Comparison of ENCODE assay signal across 8 cellular contexts in genomic region chr11:62705880-62706831, GRCh38. TPM values are rescaled to one million over a fixed set of nuclear protein-coding genes. Genes with fewer than 3 reads are reported as not detected.
DNase-seq lines count a peak whose midpoint lies in the region; ATAC-seq and TF ChIP-seq lines count a peak whose summit lies in the region.

No MANE protein-coding gene starts in this region.

- no peaks in the 10 kb centered on the region for H3K9me3 Mint-ChIP-seq in IgD-negative memory B cell

- peak; percentile 97 for DNase-seq in COLO668 (lab: John Stamatoyannopoulos, UW; ENCODE audit: unreplicated experiment)
- peak; percentile 92 for DNase-seq in activated T-cell treated with anti-CD3 and anti-CD28 coated beads for 24 hours (ENCODE audit: low read depth)
- DNase-seq in epidermal melanocyte (ENCODE audit: insufficient read length, low spot score): peak; percentile 79
- peak; percentile 90 to 92 for DNase-seq in stimulated activated CD8-positive, alpha-beta memory T cell treated with anti-CD3 and anti-CD28 coated beads, Interleukin-15, amount 100 ng/mL, for 48 hours (ENCODE audit: low read depth in 2 of 2)

- H3K79me2 ChIP-seq in OCI-LY3 (ENCODE audit: low read length): peaks cover 10% of the 10 kb centered on the region

- no peaks in the 10 kb centered on the region for H3K27me3 Mint-ChIP-seq in IgD-negative memory B cell

- H3K9ac ChIP-seq in OCI-LY3 (ENCODE audit: low read length): peak overlapping the region; percentile 76

- H3K4me1 ChIP-seq in OCI-LY3 (ENCODE audit: low read length): peaks cover 38% of the 10 kb centered on the region
- peaks cover 78% of the 10 kb centered on the region for H3K4me1 ChIP-seq in mononuclear cell (ENCODE audit: insufficient read depth, low read length)

- H4K20me1 ChIP-seq in OCI-LY3 (ENCODE audit: insufficient read depth, low read length): no peaks in the 10 kb centered on the region

- H3K27me3 ChIP-seq in OCI-LY3 (ENCODE audit: low read depth, low read length): no peaks in the 10 kb centered on the region
- H3K27me3 ChIP-seq in mononuclear cell (ENCODE audit: insufficient read depth, low read length): no peaks in the 10 kb centered on the region

- peaks cover 28 to 34% (median 29%) of the 10 kb centered on the region in 3 donors for H3K4me1 Mint-ChIP-seq in IgD-negative memory B cell

- 0 out of 2 replicates have a peak overlapping the region, but pooled peaks have one; percentile 17 for H2AFZ ChIP-seq in OCI-LY3 (ENCODE audit: low read depth, low read length)

- H3K36me3 ChIP-seq in OCI-LY3 (replicated peaks; ENCODE audit: low read depth, low read length): peaks cover 52% of the 10 kb centered on the region

- peak overlapping the region; percentile 99 for H3K4me2 ChIP-seq in OCI-LY3 (ENCODE audit: low read length)

- H3K36me3 Mint-ChIP-seq in IgD-negative memory B cell: peaks cover 3% of the 10 kb centered on the region

- peak overlapping the region; percentile 90 to 99 (median 96) for H3K4me3 Mint-ChIP-seq in IgD-negative memory B cell

- H3K27ac Mint-ChIP-seq in IgD-negative memory B cell: peak overlapping the region; percentile 94 to 96 (median 96)

- H3K4me3 ChIP-seq in OCI-LY3 (ENCODE audit: low read length) (peak overlapping the region; percentile 84), mononuclear cell (ENCODE audit: low read length) (peak overlapping the region; percentile 61)

- H3K9me3 ChIP-seq in OCI-LY3 (ENCODE audit: insufficient read depth, low read length) (no peaks in the 10 kb centered on the region), mononuclear cell (ENCODE audit: low read depth, low read length) (no peaks in the 10 kb centered on the region)

- no peak for TF ChIP-seq CTCF in OCI-LY3 (IDR thresholded peaks at IDR 0.05; ENCODE audit: low read depth, low read length)

- ATAC-seq in GM21423 (IDR thresholded peaks at IDR 0.05; ENCODE audit: unreplicated experiment): peak; percentile 51

- peak overlapping the region; percentile 40 for H3K27ac ChIP-seq in OCI-LY3 (ENCODE audit: low read length)

RNA-seq across cellular contexts. Expression of gene BSCL2, which starts 1.1 kb away (rescaled TPM):
- polyA plus RNA-seq in IgD-negative memory B cell: 48.2 TPM
- 14.9 TPM for total RNA-seq in mononuclear cell

RNA-seq across cellular contexts. Expression of gene GNG3, which starts 1.3 kb away (rescaled TPM):
- 13.3 TPM for polyA plus RNA-seq in IgD-negative memory B cell
- not detected for total RNA-seq in mononuclear cell

RNA-seq across cellular contexts. Expression of gene LRRN4CL, which starts 16.8 kb away (rescaled TPM):
- polyA plus RNA-seq in IgD-negative memory B cell: not detected
- not detected for total RNA-seq in mononuclear cell

RNA-seq across cellular contexts. Expression of gene HNRNPUL2, which starts 21.1 kb away (rescaled TPM):
- 2.8 TPM for polyA plus RNA-seq in IgD-negative memory B cell
- 13.3 TPM for total RNA-seq in mononuclear cell

RNA-seq across cellular contexts. Expression of gene TTC9C, which starts 22.1 kb away (rescaled TPM):
- 35.0 TPM for polyA plus RNA-seq in IgD-negative memory B cell
- total RNA-seq in mononuclear cell: 7.5 TPM

Comparison
In these comparisons a context has a peak if more than half of its experiments do, and no peak if none do; other contexts are left out.
1. Peak in every context shown above with its lines: DNase-seq, ATAC-seq, H3K4me3 ChIP-seq and H3K27ac ChIP-seq.